ENCODE assay signal across 9 cellular contexts in the genomic region with DNA sequence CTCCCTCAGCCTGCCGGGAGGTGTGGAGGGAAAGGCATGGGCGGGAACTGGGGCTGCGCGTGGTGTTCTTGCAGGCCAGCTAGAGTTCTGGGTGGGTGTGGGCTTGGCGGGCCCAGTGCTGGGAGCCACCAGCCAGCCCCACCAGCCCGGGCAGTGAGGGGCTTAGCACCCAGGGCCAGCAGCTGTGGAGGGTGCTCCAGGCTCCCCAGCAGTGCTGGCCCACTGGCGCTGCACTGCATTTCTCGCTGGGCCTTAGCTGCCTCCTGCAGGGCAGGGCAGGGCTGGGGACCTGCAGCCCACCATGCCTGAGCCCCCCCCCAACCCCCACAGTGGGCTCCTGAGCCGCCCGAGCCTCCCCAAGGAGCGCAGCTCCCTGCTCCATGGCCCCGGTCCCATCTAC.
"Had no signal": no experiment of that assay in that cellular context is flagged by ENCODE, and none has a peak within 500 bp of the region (broad histone marks: within the 10 kb centered on the region; RNA-seq: fewer than 3 reads in every experiment).

No MANE protein-coding gene starts in this region.

- H3K9ac ChIP-seq: GM23248 had no signal

- H2AFZ ChIP-seq: GM23248, GM23338 had no signal

- H3K4me3 Mint-ChIP-seq: GM23338, H9, HFFc6 had no signal

- H3K9me3 ChIP-seq: HAP-1 had no signal

- H3K4me1 ChIP-seq: HAP-1 had no signal

- H3K27ac ChIP-seq: GM23248 had no signal

- H3K4me3 ChIP-seq: GM23248, GM23338, HAP-1 had no signal

- H3K4me2 ChIP-seq: GM23338 had no signal

- DNase-seq: GM23248, GOT3, H7, H9, HCEC 1CT, HFFc6 had no signal

- ATAC-seq: GM23338, HCT116 had no signal

- H3K36me3 ChIP-seq: HAP-1 had no signal

- H3K27ac Mint-ChIP-seq: GM23338, H9, HFFc6 had no signal

- H3K9me3 Mint-ChIP-seq: H9 had no signal
